ENCODE assay signal across 21 cellular contexts in the genomic region with DNA sequence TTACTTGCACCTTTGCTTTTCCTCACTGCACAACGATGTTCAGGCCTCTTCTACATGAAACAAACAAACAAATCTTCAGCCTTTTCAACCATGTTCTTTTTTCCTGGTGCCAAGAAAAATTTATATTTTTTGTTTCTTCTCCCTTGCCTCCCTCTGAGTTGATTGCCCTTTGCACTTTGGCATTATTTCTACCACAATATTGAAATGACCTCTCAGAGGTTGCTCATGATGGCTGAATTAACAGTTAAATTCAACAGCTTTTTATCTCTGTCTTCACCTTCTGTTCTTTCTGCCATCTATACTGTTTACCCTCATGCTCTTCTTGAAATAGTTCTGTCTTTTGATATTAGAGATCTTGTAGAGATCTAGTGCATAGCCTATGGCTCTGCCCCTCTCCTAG.
DNase-seq lines count a peak whose midpoint lies in the region; ATAC-seq, FAIRE-seq and TF ChIP-seq lines count a peak whose summit lies in the region.
"Had no signal": no experiment of that assay in that cellular context is flagged by ENCODE, and none has a peak within 500 bp of the region (broad histone marks: within the 10 kb centered on the region; RNA-seq: fewer than 3 reads in every experiment).

No MANE protein-coding gene starts in this region.

- H3K79me2 ChIP-seq in HepG2 (ENCODE audit: insufficient read depth, low read length): no peaks in the 10 kb centered on the region

- TF ChIP-seq POLR2A in HepG2 (IDR thresholded peaks at IDR 0.05; ENCODE audit: insufficient read depth in 1 of 2, low read depth in 2 of 2, low read length in 2 of 2) (no peak), esophagus muscularis mucosa (IDR thresholded peaks at IDR 0.05; ENCODE audit: low read depth) (no peak)

- H3K9ac ChIP-seq in liver (ENCODE audit: low read depth in 1 of 2, low read length in 2 of 2) (no peak overlapping the region), HepG2 (ENCODE audit: insufficient read depth, low read depth, low read length) (no peak overlapping the region)
- H3K9ac ChIP-seq: BLaER1 treated with 17β-estradiol and CSF1 and Interleukin-3, amounts not matched to agents 10 nM and 100 nM had no signal

- H3K9me3 ChIP-seq in liver (ENCODE audit: control insufficient read depth in 4 of 4, low read length in 3 of 4) (no peaks in the 10 kb centered on the region), HepG2 (ENCODE audit: low read length) (no peaks in the 10 kb centered on the region), esophagus muscularis mucosa (no peaks in the 10 kb centered on the region), psoas muscle (no peaks in the 10 kb centered on the region), pancreas (no peaks in the 10 kb centered on the region)
- H3K9me3 ChIP-seq: BLaER1 treated with 17β-estradiol and CSF1 and Interleukin-3, amounts not matched to agents 10 nM and 100 nM had no signal

- H4K20me1 ChIP-seq in HepG2 (ENCODE audit: insufficient read depth, low read length): no peaks in the 10 kb centered on the region
- H4K20me1 ChIP-seq: BLaER1 treated with 17β-estradiol and CSF1 and Interleukin-3, amounts not matched to agents 10 nM and 100 nM had no signal

- no TSS peak for BruUV-seq in HepG2 (replicated peaks; lab: Mats Ljungman, UMichigan)

- H3K4me3 ChIP-seq in liver (ENCODE audit: low read depth in 1 of 3, low read length in 3 of 3) (no peak overlapping the region), HepG2 (replicated peaks in 1 of 3; ENCODE audit: insufficient read depth in 1 of 3, low read depth in 2 of 3, low read length in 3 of 3) (no peak overlapping the region), esophagus muscularis mucosa (peak overlapping the region in 1 of 4 donors; percentile 11), psoas muscle (no peak overlapping the region), pancreas (no peak overlapping the region)
- H3K4me3 ChIP-seq: BLaER1 treated with 17β-estradiol and CSF1 and Interleukin-3, amounts not matched to agents 10 nM and 100 nM; PC-9; skin epidermis had no signal

- ATAC-seq in HepG2 (no peak), psoas muscle (no peak), pancreas (no peak), HG02970 (IDR thresholded peaks at IDR 0.05; ENCODE audit: low FRiP score, unreplicated experiment) (no peak)
- ATAC-seq: naive thymus-derived CD8-positive, alpha-beta T cell had no signal

- H3K4me2 ChIP-seq in HepG2 (ENCODE audit: low read depth, low read length): no peak overlapping the region
- H3K4me2 ChIP-seq: BLaER1 treated with 17β-estradiol and CSF1 and Interleukin-3, amounts not matched to agents 10 nM and 100 nM; PC-9 had no signal

- H3K27me3 ChIP-seq in liver (ENCODE audit: control insufficient read depth in 4 of 4, insufficient read depth in 4 of 4, low read length in 3 of 4): no peaks in the 10 kb centered on the region
- H3K27me3 ChIP-seq in HepG2 (ENCODE audit: control insufficient read depth in 1 of 2, insufficient read depth in 2 of 2, low read length in 2 of 2): no peaks in the 10 kb centered on the region
- H3K27me3 ChIP-seq in esophagus muscularis mucosa: no peaks in the 10 kb centered on the region
- H3K27me3 ChIP-seq in psoas muscle (ENCODE audit: insufficient read depth in 3 of 3, low read length in 2 of 3): no peaks in the 10 kb centered on the region
- H3K27me3 ChIP-seq in pancreas: no peaks in the 10 kb centered on the region
- H3K27me3 ChIP-seq: BLaER1 treated with 17β-estradiol and CSF1 and Interleukin-3, amounts not matched to agents 10 nM and 100 nM had no signal

- intact Hi-C loops in HepG2 (cut with micrococcal nuclease; ENCODE audit: unreplicated experiment) (loop anchor here (10.0 kb wide), 1 partner anchor 431 kb away; no protein-coding TSS in a partner anchor), esophagus muscularis mucosa (cut with DNase I) (no loop called here), psoas muscle (cut with DNase I) (no loop called here), pancreas (cut with DNase I) (no loop called here)

- CTCF ChIA-PET in HepG2 (lab: Yijun Ruan, JAX; ENCODE audit: low intra/inter-chr PET ratio, low total read pairs): no interaction called here

- no peak for TF ChIP-seq CTCF in liver (IDR thresholded peaks at IDR 0.05; ENCODE audit: low read depth, low read length, missing input control)
- no peak for TF ChIP-seq CTCF in HepG2 (CRISPR knock-in tag; IDR thresholded peaks at IDR 0.05)
- TF ChIP-seq CTCF in esophagus muscularis mucosa (IDR thresholded peaks at IDR 0.05): no peak
- TF ChIP-seq CTCF in psoas muscle (IDR thresholded peaks at IDR 0.05): no peak
- no peak for TF ChIP-seq CTCF in pancreas (IDR thresholded peaks at IDR 0.05)

- POLR2A ChIA-PET in HepG2 (lab: Yijun Ruan, JAX): no interaction called here

- no peak for DNase-seq in HepG2 (ENCODE audit: low spot score)
- no peak for DNase-seq in esophagus muscularis mucosa (ENCODE audit: extremely low spot score)
- DNase-seq in psoas muscle: no peak
- no peak for DNase-seq in pancreas
- no peak for DNase-seq in ecto neural progenitor cell (ENCODE audit: low spot score)
- no peak for DNase-seq in activated T-cell treated with anti-CD3 and anti-CD28 coated beads, Interleukin-2, amount 50 U/mL, for 48 hours
- DNase-seq: activated CD4-positive, alpha-beta T cell treated with anti-CD3 and anti-CD28 coated beads for 48 hours; cerebellar nuclear complex; effector CD4-positive, alpha-beta T cell; naive thymus-derived CD8-positive, alpha-beta T cell; NCI-H1092 treated with DMSO at 0.1 percent for 48 hours; NCI-H2029 treated with DMSO at 0.1 percent for 48 hours; NCI-H82; PC-9; SIG-M5; stimulated activated naive CD4-positive, alpha-beta T cell treated with Interleukin-2 at 50 U/mL for 16 hours; T-helper 1 cell had no signal

- TF ChIP-seq EP300 in HepG2 (IDR thresholded peaks at IDR 0.05; ENCODE audit: low read depth in 2 of 2, low read length in 2 of 2): no peak
- TF ChIP-seq EP300 in HepG2 (CRISPR knock-in tag; IDR thresholded peaks at IDR 0.05; ENCODE audit: borderline replicate concordance): no peak
- no peak for TF ChIP-seq EP300 in esophagus muscularis mucosa (IDR thresholded peaks at IDR 0.05)

- FAIRE-seq in HepG2 (lab: Jason Lieb, UNC): no peak
- FAIRE-seq in pancreas (lab: Jason Lieb, UNC): no peak

- TF ChIP-seq RAD21 in liver (IDR thresholded peaks at IDR 0.05) (no peak), HepG2 (CRISPR knock-in tag; IDR thresholded peaks at IDR 0.05) (no peak)

- H3K4me1 ChIP-seq in liver (ENCODE audit: control insufficient read depth in 4 of 4, insufficient read depth in 4 of 4, low read length in 3 of 4) (peaks cover 0 to 3% (median 0%) of the 10 kb centered on the region in 4 donors), HepG2 (ENCODE audit: insufficient read depth, low read length) (no peaks in the 10 kb centered on the region), esophagus muscularis mucosa (peaks cover 40 to 97% (median 59%) of the 10 kb centered on the region in 4 donors), psoas muscle (no peaks in the 10 kb centered on the region), pancreas (peaks cover 0 to 12% (median 2%) of the 10 kb centered on the region in 3 donors)
- H3K4me1 ChIP-seq: BLaER1 treated with 17β-estradiol and CSF1 and Interleukin-3, amounts not matched to agents 10 nM and 100 nM had no signal

- H3K27ac ChIP-seq in liver (ENCODE audit: low read depth in 1 of 2, low read length in 2 of 2) (no peak overlapping the region), HepG2 (ENCODE audit: extremely low read length, insufficient read depth, low read length) (no peak overlapping the region), esophagus muscularis mucosa (replicated peaks in 1 of 4) (peak overlapping the region in 3 of 4 donors; percentile 16 to 82 (median 28)), psoas muscle (peak overlapping the region; percentile 19), pancreas (no peak overlapping the region)
- H3K27ac ChIP-seq: BLaER1 treated with 17β-estradiol and CSF1 and Interleukin-3, amounts not matched to agents 10 nM and 100 nM; PC-9 had no signal

- in situ Hi-C loops in HepG2 (cut with HindIII; ENCODE audit: extremely low pct_ligation_motif_present, low pct_unique_long_range_greater_than_20kb): no loop called here

- 73% methylated on average over 1 of the region's 1 CpG for WGBS in liver
- WGBS in HepG2 (ENCODE audit: low lambda C conversion rate): 21% methylated on average over 1 of the region's 1 CpG
- whole genome bisulfite sequencing in esophagus muscularis mucosa: 59% methylated on average over 1 of the region's 1 CpG
- WGBS in psoas muscle, 3 donors: 85 to 89% (median 87%) methylated on average over 1 of the region's 1 CpG
- WGBS in pancreas, 2 donors: 85 to 88% methylated on average over 1 of the region's 1 CpG

- H2AFZ ChIP-seq in HepG2 (ENCODE audit: low read length): no peak overlapping the region
- H2AFZ ChIP-seq: PC-9 had no signal

- H3K36me3 ChIP-seq in liver (ENCODE audit: control insufficient read depth in 4 of 4, insufficient read depth in 3 of 4, low read depth in 1 of 4, low read length in 3 of 4) (no peaks in the 10 kb centered on the region), HepG2 (replicated peaks in 1 of 2; ENCODE audit: control insufficient read depth in 1 of 2, insufficient read depth in 2 of 2, low read length in 2 of 2) (no peaks in the 10 kb centered on the region), esophagus muscularis mucosa (no peaks in the 10 kb centered on the region), psoas muscle (ENCODE audit: insufficient read depth in 1 of 2, low read depth in 1 of 2) (no peaks in the 10 kb centered on the region), pancreas (no peaks in the 10 kb centered on the region)
- H3K36me3 ChIP-seq: BLaER1 treated with 17β-estradiol and CSF1 and Interleukin-3, amounts not matched to agents 10 nM and 100 nM had no signal

TF ChIP-seq in liver, 16 proteins besides CTCF, POLR2A, EP300 and RAD21:
- peak in 1 of 2 donors; percentile 37 for TF ChIP-seq RXRA (IDR thresholded peaks at IDR 0.05)
- no peak for TF ChIP-seq FOXA2 (IDR thresholded peaks at IDR 0.05)
- peak; percentile 26 to 32 for TF ChIP-seq HNF4A (conservative IDR thresholded peaks at IDR 0.05)
- TF ChIP-seq JUND (IDR thresholded peaks at IDR 0.05): no peak

TF ChIP-seq in HepG2, 621 proteins besides CTCF, POLR2A, EP300 and RAD21:
- no peak for TF ChIP-seq ZNF546 (CRISPR knock-in tag; conservative IDR thresholded peaks at IDR 0.05)
- TF ChIP-seq KLF6 (CRISPR knock-in tag; IDR thresholded peaks at IDR 0.05): no peak
- TF ChIP-seq ZNF12 (CRISPR knock-in tag; IDR thresholded peaks at IDR 0.05): no peak
- no peak for TF ChIP-seq ZNF143 (CRISPR knock-in tag; IDR thresholded peaks at IDR 0.05)
- TF ChIP-seq ZSCAN31 (CRISPR knock-in tag; IDR thresholded peaks at IDR 0.05; ENCODE audit: low read depth): no peak
- TF ChIP-seq ZNF614 (CRISPR knock-in tag; IDR thresholded peaks at IDR 0.05; ENCODE audit: borderline replicate concordance): no peak
- TF ChIP-seq SSRP1 (CRISPR knock-in tag; IDR thresholded peaks at IDR 0.05): no peak
- no peak for TF ChIP-seq KLF15 (CRISPR knock-in tag; IDR thresholded peaks at IDR 0.05; ENCODE audit: borderline replicate concordance)
- no peak for TF ChIP-seq ZSCAN9 (CRISPR knock-in tag; IDR thresholded peaks at IDR 0.05; ENCODE audit: borderline replicate concordance)
- no peak for TF ChIP-seq HDAC6 (IDR thresholded peaks at IDR 0.05; ENCODE audit: low read depth, low read length)
TF ChIP-seq in HepG2: peak in this region for 0.

Comparison
In these comparisons a context has a peak if more than half of its experiments do, and no peak if none do; other contexts are left out.
1. H3K27ac ChIP-seq: peak in esophagus muscularis mucosa (3 of 4) and psoas muscle (single experiment); none in liver (0 of 2), HepG2 (single experiment) and pancreas (0 of 4).